ENCODE assay signal across 1 cellular context in genomic region chr1:154446292-154446691, GRCh38.
A peak's percentile ranks its signal among the peaks of the same experiment; 100 is the strongest.
TF ChIP-seq lines count a peak whose summit lies in the region.

No MANE protein-coding gene starts in this region.

TF ChIP-seq in SK-N-SH, 30 proteins besides CTCF, POLR2A, EP300 and RAD21 (continued from another document):
- TF ChIP-seq USF1 (IDR thresholded peaks at IDR 0.05; ENCODE audit: borderline replicate concordance, low read depth) (no peak), POLR2AphosphoS5 (IDR thresholded peaks at IDR 0.05; ENCODE audit: low read depth, low read length) (no peak), TCF12 (IDR thresholded peaks at IDR 0.05) (no peak), TEAD4 (IDR thresholded peaks at IDR 0.05; ENCODE audit: borderline replicate concordance, insufficient read depth) (peak; percentile 70; the same call in 1 of the 2 replicates), NRF1 (IDR thresholded peaks at IDR 0.05; ENCODE audit: low read depth, low read length) (no peak), FOSL2 (IDR thresholded peaks at IDR 0.05; ENCODE audit: borderline replicate concordance, low read depth) (peak; percentile 54; the same call in 1 of the 2 replicates)
